In genomic region chr12:121005346-121005815, GRCh38 we compare ENCODE assay signal across 9 cellular contexts. TPM values are rescaled to one million over a fixed set of nuclear protein-coding genes. Genes with fewer than 3 reads are reported as not detected.
DNase-seq lines count a peak whose midpoint lies in the region; ATAC-seq and TF ChIP-seq lines count a peak whose summit lies in the region.
"Had no signal": no experiment of that assay in that cellular context is flagged by ENCODE, and none has a peak within 500 bp of the region (broad histone marks: within the 10 kb centered on the region; RNA-seq: fewer than 3 reads in every experiment).

No MANE protein-coding gene starts in this region.

- H3K27me3 Mint-ChIP-seq in CD14-positive monocyte (ENCODE audit: low read depth in 3 of 3): peaks cover 0 to 4% (median 2%) of the 10 kb centered on the region in 3 donors
- no peaks in the 10 kb centered on the region for H3K27me3 Mint-ChIP-seq in activated naive CD8-positive, alpha-beta T cell treated with anti-CD3 and anti-CD28 coated beads, Interleukin-2, amount 50 U/mL, for 24 hours
- H3K27me3 Mint-ChIP-seq in stimulated activated naive B cell treated with anti-CD40 and anti-IgM and Interleukin-4, amounts not matched to agents 10 μg/mL and 1 μg/mL and 100 μg/mL, for 72 hours: no peaks in the 10 kb centered on the region
- H3K27me3 Mint-ChIP-seq: memory B cell had no signal

- no peak overlapping the region for H3K4me3 Mint-ChIP-seq in CD14-positive monocyte
- H3K4me3 Mint-ChIP-seq in activated naive CD8-positive, alpha-beta T cell treated with anti-CD3 and anti-CD28 coated beads, Interleukin-2, amount 50 U/mL, for 24 hours: no peak overlapping the region
- no peak overlapping the region for H3K4me3 Mint-ChIP-seq in stimulated activated naive B cell treated with anti-CD40 and anti-IgM and Interleukin-4, amounts not matched to agents 10 μg/mL and 1 μg/mL and 100 μg/mL, for 72 hours
- H3K4me3 Mint-ChIP-seq: memory B cell had no signal

- H3K36me3 Mint-ChIP-seq in CD14-positive monocyte: peaks cover 59 to 85% of the 10 kb centered on the region in 2 donors
- peaks cover 38% of the 10 kb centered on the region for H3K36me3 Mint-ChIP-seq in activated naive CD8-positive, alpha-beta T cell treated with anti-CD3 and anti-CD28 coated beads, Interleukin-2, amount 50 U/mL, for 24 hours (ENCODE audit: low read depth)
- H3K36me3 Mint-ChIP-seq in stimulated activated naive B cell treated with anti-CD40 and anti-IgM and Interleukin-4, amounts not matched to agents 10 μg/mL and 1 μg/mL and 100 μg/mL, for 72 hours: peaks cover 48 to 63% of the 10 kb centered on the region in 2 donors

- TF ChIP-seq CTCF in CD14-positive monocyte (IDR thresholded peaks at IDR 0.05): peak; percentile 81

- peak; percentile 63 for DNase-seq in CD14-positive monocyte (ENCODE audit: low spot score)
- peak; percentile 50 for DNase-seq in HCEC 1CT
- DNase-seq in RKO (ENCODE audit: low spot score): peak; percentile 47
- peak; percentile 55 for DNase-seq in activated naive CD8-positive, alpha-beta T cell treated with anti-CD3 and anti-CD28 coated beads, Interleukin-2, amount 50 U/mL, for 24 hours
- no peak for DNase-seq in left lobe of liver (ENCODE audit: low spot score)
- DNase-seq in stimulated activated naive B cell treated with anti-CD40 and anti-IgM and Interleukin-4, amounts not matched to agents 10 μg/mL and 1 μg/mL and 100 μg/mL, for 72 hours: peak; percentile 19
- no peak for DNase-seq in posterior vena cava (ENCODE audit: low spot score)

- H3K4me1 Mint-ChIP-seq in CD14-positive monocyte: no peaks in the 10 kb centered on the region
- H3K4me1 Mint-ChIP-seq in activated naive CD8-positive, alpha-beta T cell treated with anti-CD3 and anti-CD28 coated beads, Interleukin-2, amount 50 U/mL, for 24 hours: no peaks in the 10 kb centered on the region
- H3K4me1 Mint-ChIP-seq in stimulated activated naive B cell treated with anti-CD40 and anti-IgM and Interleukin-4, amounts not matched to agents 10 μg/mL and 1 μg/mL and 100 μg/mL, for 72 hours: no peaks in the 10 kb centered on the region
- H3K4me1 Mint-ChIP-seq: memory B cell had no signal

- intact Hi-C loops in CD14-positive monocyte (cut with micrococcal nuclease) (loop anchor here (5.0 to 10.0 kb wide), 3 partner anchors 52 to 229 kb away; no protein-coding TSS in a partner anchor), posterior vena cava (cut with DNase I) (no loop called here)

- peak overlapping the region in 5 of 7 donors; percentile 26 to 71 (median 43) for H3K27ac Mint-ChIP-seq in CD14-positive monocyte
- peak overlapping the region; percentile 7 for H3K27ac Mint-ChIP-seq in activated naive CD8-positive, alpha-beta T cell treated with anti-CD3 and anti-CD28 coated beads, Interleukin-2, amount 50 U/mL, for 24 hours
- H3K27ac Mint-ChIP-seq in stimulated activated naive B cell treated with anti-CD40 and anti-IgM and Interleukin-4, amounts not matched to agents 10 μg/mL and 1 μg/mL and 100 μg/mL, for 72 hours: no peak overlapping the region
- H3K27ac Mint-ChIP-seq: memory B cell had no signal

- H3K9me3 Mint-ChIP-seq in CD14-positive monocyte: peaks cover 0 to 1% (median 0%) of the 10 kb centered on the region in 7 donors
- no peaks in the 10 kb centered on the region for H3K9me3 Mint-ChIP-seq in activated naive CD8-positive, alpha-beta T cell treated with anti-CD3 and anti-CD28 coated beads, Interleukin-2, amount 50 U/mL, for 24 hours
- H3K9me3 Mint-ChIP-seq in stimulated activated naive B cell treated with anti-CD40 and anti-IgM and Interleukin-4, amounts not matched to agents 10 μg/mL and 1 μg/mL and 100 μg/mL, for 72 hours: no peaks in the 10 kb centered on the region
- H3K9me3 Mint-ChIP-seq: memory B cell had no signal

- ATAC-seq in activated naive CD8-positive, alpha-beta T cell treated with anti-CD3 and anti-CD28 coated beads, Interleukin-2, amount 50 U/mL, for 24 hours: peak; percentile 49
- ATAC-seq in left lobe of liver (peak; percentile 62), GM19328 (IDR thresholded peaks at IDR 0.05; ENCODE audit: unreplicated experiment) (no peak)
- ATAC-seq in stimulated activated naive B cell treated with anti-CD40 and anti-IgM and Interleukin-4, amounts not matched to agents 10 μg/mL and 1 μg/mL and 100 μg/mL, for 72 hours (replicated peaks): peak; percentile 48

RNA-seq across cellular contexts. Expression of gene C12orf43, which starts 10.9 kb away (rescaled TPM):
- 10 to 100 TPM in 1 of 2 donors, 1 to 10 TPM in 1; 9.6 to 10.9 TPM for polyA plus RNA-seq in CD14-positive monocyte
- total RNA-seq in left lobe of liver (8.0 TPM), posterior vena cava (10 to 100 TPM; 13.7 to 15.7 TPM)

RNA-seq across cellular contexts. Expression of gene HNF1A, which starts 27.0 kb away (rescaled TPM):
- not detected for polyA plus RNA-seq in CD14-positive monocyte
- total RNA-seq in left lobe of liver (23.8 TPM), posterior vena cava (not detected)

RNA-seq across cellular contexts. Expression of gene OASL, which starts 33.7 kb away (rescaled TPM):
- 10 to 100 TPM; 13.4 to 14.9 TPM for polyA plus RNA-seq in CD14-positive monocyte
- 2.5 TPM for total RNA-seq in left lobe of liver
- 1 to 10 TPM in 1 of 2 donors, under 1 TPM in 1; 0.42 to 1.4 TPM for total RNA-seq in posterior vena cava

Comparison
In these comparisons a context has a peak if more than half of its experiments do, and no peak if none do; other contexts are left out.
1. DNase-seq: peak in CD14-positive monocyte (single experiment), HCEC 1CT (single experiment), RKO (single experiment), activated naive CD8-positive, alpha-beta T cell treated with anti-CD3 and anti-CD28 coated beads, Interleukin-2, amount 50 U/mL, for 24 hours (single experiment) and stimulated activated naive B cell treated with anti-CD40 and anti-IgM and Interleukin-4, amounts not matched to agents 10 μg/mL and 1 μg/mL and 100 μg/mL, for 72 hours (single experiment); none in left lobe of liver (single experiment) and posterior vena cava (single experiment).
2. RNA of gene HNF1A, which starts 27.0 kb away (total RNA-seq): 23.8 TPM in left lobe of liver (single experiment); not detected in posterior vena cava; every median in the first group is over 10 times any median in the second.
3. intact Hi-C loops: an anchor here in CD14-positive monocyte (5.0 to 10.0 kb wide); none called in posterior vena cava.